Comparison of ENCODE assay signal across 8 cellular contexts in the genomic region with DNA sequence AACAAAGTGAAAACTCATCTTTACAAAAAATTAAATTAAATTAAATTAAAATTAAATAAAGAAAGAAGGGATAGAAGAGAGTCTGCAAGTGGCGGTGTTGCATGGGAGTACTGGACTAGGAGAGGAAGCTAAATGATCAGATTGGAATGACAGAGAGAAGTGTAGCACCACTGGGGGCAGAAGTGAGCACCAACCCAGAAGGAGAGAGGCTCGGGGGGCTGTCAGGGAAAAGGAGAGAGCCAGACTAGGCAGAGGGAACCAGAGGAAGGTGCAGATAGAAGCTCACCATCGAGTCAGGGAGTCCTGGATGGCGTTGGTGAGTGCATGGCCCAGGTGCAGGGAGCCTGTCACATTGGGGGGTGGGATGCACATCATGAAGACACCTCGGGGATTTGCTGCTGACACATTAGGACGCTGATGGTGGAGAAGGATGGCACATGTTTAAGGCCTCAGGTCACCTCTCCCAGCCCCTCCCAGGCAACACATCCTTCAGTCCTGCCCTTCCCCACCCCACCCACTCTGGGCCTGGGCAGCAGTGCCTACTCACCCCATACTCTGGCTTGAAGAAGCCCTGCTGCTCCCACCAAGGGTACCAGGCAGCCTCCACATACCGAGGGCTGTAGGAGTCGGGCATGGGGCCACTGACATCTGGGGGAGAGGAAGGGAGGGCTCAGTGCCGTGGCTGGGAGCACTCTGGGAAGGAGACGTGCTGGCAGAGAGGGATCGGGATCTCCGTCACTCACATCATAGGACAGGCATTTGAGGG. TPM values are rescaled to one million over a fixed set of nuclear protein-coding genes. Genes with fewer than 3 reads are reported as not detected.
DNase-seq lines count a peak whose midpoint lies in the region; ATAC-seq, FAIRE-seq and TF ChIP-seq lines count a peak whose summit lies in the region.

No MANE protein-coding gene starts in this region.

- DNase-seq in COLO668 (lab: John Stamatoyannopoulos, UW; ENCODE audit: unreplicated experiment) (peak; percentile 37), GM13976 (ENCODE audit: low spot score) (peak; percentile 68), NCI-H748 treated with DMSO at 0.1 percent for 48 hours (lab: John Stamatoyannopoulos, UW) (peak; percentile 12), astrocyte of the spinal cord (ENCODE audit: low read depth, low spot score) (peak; percentile 37), kidney tubule cell (ENCODE audit: low spot score) (peak; percentile 38), urothelium cell line (ENCODE audit: low spot score) (peak; percentile 60), A172 (ENCODE audit: low spot score) (no peak)

- TF ChIP-seq CTCF in GM13976 (IDR thresholded peaks at IDR 0.05; ENCODE audit: borderline replicate concordance, control extremely low read depth, extremely low read depth, insufficient read depth, missing control alignments) (peak; percentile 52), astrocyte of the spinal cord (IDR thresholded peaks at IDR 0.05; ENCODE audit: low read depth, low read length) (peak; percentile 75)

- no peak for ATAC-seq in GM18511 (IDR thresholded peaks at IDR 0.05; ENCODE audit: unreplicated experiment)

- no peak overlapping the region for H3K4me3 ChIP-seq in astrocyte of the spinal cord (ENCODE audit: low read depth, low read length)

- in situ Hi-C loops in GM13976 (cut with MboI; ENCODE audit: low sequenced_read_pairs, unreplicated experiment), result no loop called here
- in situ Hi-C loops in astrocyte of the spinal cord (cut with HindIII; ENCODE audit: low sequenced_read_pairs), result no loop called here

- FAIRE-seq in urothelium cell line (lab: Jason Lieb, UNC), result no peak

RNA-seq across cellular contexts. Expression of gene VARS1, which starts 4.0 kb away (rescaled TPM):
- total RNA-seq in A172 (2014; rRNA removed; shearing (Covaris generic)), result 56.0 and 58.8 TPM in 2 replicates

RNA-seq across cellular contexts. Expression of gene VWA7, which starts 14.4 kb away (rescaled TPM):
- total RNA-seq in A172 (2014; rRNA removed; shearing (Covaris generic)), result 0.60 and 3.2 TPM in 2 replicates

RNA-seq across cellular contexts. Expression of gene LSM2, which starts 15.3 kb away (rescaled TPM):
- 80.4 and 88.0 TPM in 2 replicates for total RNA-seq in A172 (2014; rRNA removed; shearing (Covaris generic))

RNA-seq across cellular contexts. Expression of gene HSPA1L, which starts 23.6 kb away (rescaled TPM):
- 1.4 and 3.0 TPM in 2 replicates for total RNA-seq in A172 (2014; rRNA removed; shearing (Covaris generic))

RNA-seq across cellular contexts. Expression of gene HSPA1A, which starts 23.8 kb away (rescaled TPM):
- 1.2 and 4.1 TPM in 2 replicates for total RNA-seq in A172 (2014; rRNA removed; shearing (Covaris generic))
